17 cellular contexts compared by ENCODE assay signal in the genomic region with DNA sequence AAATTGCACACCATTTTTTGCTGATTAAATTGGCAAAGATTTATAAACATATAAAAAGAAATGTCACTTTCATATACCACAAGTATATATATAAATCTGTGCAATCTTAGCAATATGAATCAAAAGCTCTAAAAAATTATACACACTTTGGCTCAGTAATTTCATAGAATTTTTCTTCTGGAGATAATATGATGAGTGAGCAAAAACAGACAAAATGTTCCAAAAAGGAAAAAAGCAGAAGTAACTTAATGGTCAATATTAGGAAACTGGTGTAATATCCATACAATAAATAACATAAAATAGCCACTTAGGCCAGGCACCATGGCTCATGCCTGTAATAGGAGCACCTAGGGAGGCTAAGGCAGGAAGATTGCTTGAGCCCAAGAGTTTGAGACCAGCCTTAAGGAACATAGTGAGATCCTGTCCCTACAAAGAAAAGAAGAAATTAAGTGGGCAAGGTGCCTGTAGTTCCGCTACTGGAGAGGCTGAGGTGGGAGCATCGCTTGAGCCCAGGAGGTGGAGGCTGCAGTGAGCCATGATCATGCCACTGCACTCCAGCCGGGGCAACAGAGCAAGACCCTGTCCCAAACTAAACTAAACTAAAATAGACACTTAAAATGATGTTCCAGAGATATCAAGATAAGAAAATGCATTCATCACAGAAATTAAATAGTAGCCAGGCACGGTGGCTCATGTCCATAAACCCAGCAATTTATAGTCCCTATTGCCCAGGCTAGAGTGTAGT. TPM values are rescaled to one million over a fixed set of nuclear protein-coding genes. Genes with fewer than 3 reads are reported as not detected.
DNase-seq lines count a peak whose midpoint lies in the region; ATAC-seq, FAIRE-seq and TF ChIP-seq lines count a peak whose summit lies in the region.
"Had no signal": no experiment of that assay in that cellular context is flagged by ENCODE, and none has a peak within 500 bp of the region (broad histone marks: within the 10 kb centered on the region; RNA-seq: fewer than 3 reads in every experiment).

No MANE protein-coding gene starts in this region.

- peak overlapping the region; percentile 95 for H3K27ac ChIP-seq in DND-41 (ENCODE audit: low read length)
- H3K27ac ChIP-seq in HL-60 (replicated peaks): peak overlapping the region; percentile 69
- H3K27ac ChIP-seq in K562 (ENCODE audit: extremely low read depth, low read depth, low read length): no peak overlapping the region
- H3K27ac ChIP-seq in colonic mucosa: no peak overlapping the region
- no peak overlapping the region for H3K27ac ChIP-seq in sigmoid colon
- H3K27ac ChIP-seq: C4-2B had no signal

- no peak for FAIRE-seq in K562 (lab: Jason Lieb, UNC)
- FAIRE-seq: A204.1, D721Med, H1 had no signal

- no peak for TF ChIP-seq RAD21 in K562 (CRISPR knock-in tag; conservative IDR thresholded peaks at IDR 0.05 in 1 of 2, IDR thresholded peaks at IDR 0.05 in 1 of 2)

- H2AFZ ChIP-seq in DND-41 (ENCODE audit: low read depth, low read length) (no peak overlapping the region), K562 (ENCODE audit: low read depth, low read length) (no peak overlapping the region)

- no peak overlapping the region for H3K4me2 ChIP-seq in DND-41 (ENCODE audit: insufficient read depth, low read length)
- no peak overlapping the region for H3K4me2 ChIP-seq in K562 (ENCODE audit: insufficient read depth, low read length)

- WGBS in K562 (ENCODE audit: insufficient coverage, low coverage, missing lambda C conversion rate): 78% methylated on average over 3 of the region's 4 CpGs
- WGBS in sigmoid colon, 2 donors: 92 to 93% methylated on average over 4 of the region's 4 CpGs

- TF ChIP-seq CTCF in DND-41 (IDR thresholded peaks at IDR 0.05; ENCODE audit: borderline replicate concordance, extremely low read depth, low read length, poor library complexity, severe bottlenecking): no peak
- no peak for TF ChIP-seq CTCF in HL-60 (IDR thresholded peaks at IDR 0.05; ENCODE audit: insufficient read depth, low read length)
- no peak for TF ChIP-seq CTCF in K562 (IDR thresholded peaks at IDR 0.05 in 2 of 3, conservative IDR thresholded peaks at IDR 0.05 in 1 of 3; ENCODE audit: insufficient read depth in 2 of 3, low read depth in 1 of 3, low read length in 3 of 3)
- TF ChIP-seq CTCF in colonic mucosa (IDR thresholded peaks at IDR 0.05): no peak
- TF ChIP-seq CTCF in sigmoid colon (IDR thresholded peaks at IDR 0.05): no peak

- H3K9me3 ChIP-seq in DND-41 (ENCODE audit: insufficient read depth, low read length, severe bottlenecking) (no peaks in the 10 kb centered on the region), K562 (replicated peaks; ENCODE audit: control insufficient read depth, insufficient read depth, low read depth, low read length) (no peaks in the 10 kb centered on the region), colonic mucosa (no peaks in the 10 kb centered on the region), sigmoid colon (no peaks in the 10 kb centered on the region)
- H3K9me3 ChIP-seq: Caco-2 had no signal

- H3K4me1 ChIP-seq in DND-41 (ENCODE audit: insufficient read depth, low read length) (peaks cover 96% of the 10 kb centered on the region), K562 (replicated peaks in 1 of 2; ENCODE audit: control insufficient read depth in 2 of 2, insufficient read depth in 2 of 2, low read length in 2 of 2) (peaks cover 0 to 5% of the 10 kb centered on the region in 2 experiments; a peak in 3 of 5 replicates), colonic mucosa (no peaks in the 10 kb centered on the region), sigmoid colon (no peaks in the 10 kb centered on the region)
- H3K4me1 ChIP-seq: Caco-2 had no signal

- H3K9ac ChIP-seq in DND-41 (ENCODE audit: low read depth, low read length): peak overlapping the region; percentile 57; the same call in 1 of the 2 replicates
- no peak overlapping the region for H3K9ac ChIP-seq in K562 (ENCODE audit: insufficient read depth in 1 of 2, low read depth in 2 of 2, low read length in 2 of 2)
- H3K9ac ChIP-seq in colonic mucosa (ENCODE audit: low read depth in 2 of 2, low read length in 2 of 2): no peak overlapping the region

- DNase-seq in DND-41 (no peak), HL-60 (ENCODE audit: low read depth in 1 of 2, low spot score in 1 of 2) (no peak), NAMALWA (ENCODE audit: low spot score) (peak; percentile 15), K562 (ENCODE audit: extremely low read depth in 1 of 4, low spot score in 3 of 4) (no peak), colonic mucosa (no peak), sigmoid colon (no peak)
- DNase-seq in activated CD4-positive, alpha-beta T cell treated with anti-CD3 and anti-CD28 coated beads, Interleukin-2, amount 50 U/mL, for 1 hour: no peak
- DNase-seq: AML-193; Caco-2; CD4-positive, alpha-beta T cell; GF-D8; H9; KBM-7 had no signal

- H3K27me3 ChIP-seq in DND-41 (ENCODE audit: insufficient read depth, low read length, poor library complexity) (no peaks in the 10 kb centered on the region), HL-60 (ENCODE audit: insufficient read depth, poor library complexity, severe bottlenecking) (no peaks in the 10 kb centered on the region), K562 (ENCODE audit: control insufficient read depth in 2 of 2, insufficient read depth in 2 of 2, low read length in 2 of 2) (no peaks in the 10 kb centered on the region), colonic mucosa (no peaks in the 10 kb centered on the region), sigmoid colon (no peaks in the 10 kb centered on the region)

- POLR2A ChIA-PET in K562 (lab: Yijun Ruan, JAX): no interaction called here

- no peak overlapping the region for H3K4me3 ChIP-seq in DND-41 (ENCODE audit: low read depth in 1 of 2, low read length in 2 of 2)
- H3K4me3 ChIP-seq in HL-60 (replicated peaks; ENCODE audit: insufficient read depth, low read length): no peak overlapping the region
- no peak overlapping the region for H3K4me3 ChIP-seq in K562
- H3K4me3 ChIP-seq in colonic mucosa: no peak overlapping the region
- H3K4me3 ChIP-seq in sigmoid colon: no peak overlapping the region

- TF ChIP-seq EP300 in K562 (IDR thresholded peaks at IDR 0.05; ENCODE audit: low read length) (no peak), sigmoid colon (IDR thresholded peaks at IDR 0.05) (no peak)

- H3K36me3 ChIP-seq in DND-41 (ENCODE audit: insufficient read depth, low read length) (peaks cover 2% of the 10 kb centered on the region; the same call in 1 of the 2 replicates), K562 (ENCODE audit: control insufficient read depth, insufficient read depth, low read length) (no peaks in the 10 kb centered on the region), colonic mucosa (no peaks in the 10 kb centered on the region), sigmoid colon (no peaks in the 10 kb centered on the region)

- ATAC-seq in DND-41 (ENCODE audit: insufficient read depth, low read depth) (no peak), K562 (no peak)

- no peak for TF ChIP-seq POLR2A in K562 (conservative IDR thresholded peaks at IDR 0.05)
- TF ChIP-seq POLR2A in sigmoid colon (IDR thresholded peaks at IDR 0.05): no peak

- intact Hi-C loops in K562 (cut with micrococcal nuclease): no loop called here
- intact Hi-C loops in colonic mucosa (cut with DNase I): no loop called here
- intact Hi-C loops in sigmoid colon (cut with DNase I): no loop called here

- no TSS peak for BruUV-seq in K562 (replicated peaks; lab: Mats Ljungman, UMichigan)

- CTCF ChIA-PET in K562 (lab: Yijun Ruan, JAX; ENCODE audit: low intra/inter-chr PET ratio): no interaction called here

- in situ Hi-C loops in K562 (cut with MboI): no loop called here

- peaks cover 63% of the 10 kb centered on the region for H3K79me2 ChIP-seq in DND-41 (ENCODE audit: insufficient read depth, low read length)
- no peaks in the 10 kb centered on the region for H3K79me2 ChIP-seq in K562 (ENCODE audit: control insufficient read depth, insufficient read depth, low read length)

- H3K9me1 ChIP-seq in K562 (ENCODE audit: control insufficient read depth, insufficient read depth, low read length): no peaks in the 10 kb centered on the region

- H4K20me1 ChIP-seq in DND-41 (ENCODE audit: insufficient read depth, low read length): no peaks in the 10 kb centered on the region
- no peaks in the 10 kb centered on the region for H4K20me1 ChIP-seq in K562 (replicated peaks; ENCODE audit: control insufficient read depth, insufficient read depth, low read length)

TF ChIP-seq in K562, 482 proteins besides CTCF, POLR2A, EP300 and RAD21 (continues in another document):
- TF ChIP-seq KLF10 (CRISPR knock-in tag; IDR thresholded peaks at IDR 0.05) (no peak), HDAC3 (IDR thresholded peaks at IDR 0.05; ENCODE audit: borderline replicate concordance, partially characterized antibody) (no peak), ZNF408 (CRISPR knock-in tag; IDR thresholded peaks at IDR 0.05; ENCODE audit: low read depth) (no peak), XRCC4 (IDR thresholded peaks at IDR 0.05; ENCODE audit: extremely low read depth, insufficient read depth, insufficient read length) (no peak), MAFF (IDR thresholded peaks at IDR 0.05; ENCODE audit: low read length) (peak; percentile 76), MTF1 (CRISPR knock-in tag; IDR thresholded peaks at IDR 0.05; ENCODE audit: borderline replicate concordance) (no peak)

RNA-seq across cellular contexts. Expression of gene TFDP2, which starts 52.1 kb away (rescaled TPM):
- total RNA-seq in K562 (2011; cell fraction: chromatin; rRNA removed; ENCODE audit: low replicate concordance): 61.9 and 200 TPM in 2 replicates
- total RNA-seq in K562 (2011; cell fraction: nucleolus; rRNA removed): 25.8 and 27.7 TPM in 2 replicates
- 45.5 and 66.3 TPM in 2 replicates for total RNA-seq in K562 (2011; cell fraction: nucleoplasm; rRNA removed)
- total RNA-seq in K562 (2014; rRNA removed) (99.8 and 119 TPM in 2 replicates), K562 (2014; rRNA removed; fragmentation: Illumina TruSeq; extraction: Trizol) (126 and 158 TPM in 2 replicates), K562 (2015; rRNA removed; fragmentation: Illumina TruSeq; extraction: Trizol) (98.5 and 109 TPM in 2 replicates), K562 (2021) (95.6 and 97.6 TPM in 2 replicates), colonic mucosa (10 to 100 TPM; 33.6 to 42.7 TPM), sigmoid colon (10 to 100 TPM; 52.3 to 74.8 (median 61.4) TPM)
- polyA plus RNA-seq in K562 (2011; rRNA removed) (127 and 179 TPM in 2 replicates), K562 (2014; fragmentation: Illumina TruSeq; extraction: Trizol) (121 and 160 TPM in 2 replicates), K562 (2014; fragmentation: Nextera tagmentation; extraction: Ambion mirVana) (100 to 1,000 TPM; 132 to 166 TPM), K562 (2014; rRNA removed) (82.9 and 119 TPM in 2 replicates), sigmoid colon (10 to 100 TPM; 14.3 to 16.8 (median 15.7) TPM)
- 39.6 and 64.3 TPM in 2 replicates for polyA plus RNA-seq in K562 (2011; cell fraction: cytosol; rRNA removed)
- polyA plus RNA-seq in K562 (2011; cell fraction: nucleus; rRNA removed): 38.0 and 64.1 TPM in 2 replicates
- 54.6 and 70.7 TPM in 2 replicates for polyA plus RNA-seq in K562 (2012)
- polyA minus RNA-seq in K562 (2011; rRNA and poly(A)+ RNA removed): 73.8 and 88.9 TPM in 2 replicates
- 17.8 and 27.1 TPM in 2 replicates for polyA minus RNA-seq in K562 (2011; cell fraction: cytosol; rRNA and poly(A)+ RNA removed)
- 19.3 and 30.1 TPM in 2 replicates for polyA minus RNA-seq in K562 (2011; cell fraction: nucleus; rRNA and poly(A)+ RNA removed)

Comparison
In these comparisons a context has a peak if more than half of its experiments do, and no peak if none do; other contexts are left out.
1. H3K27ac ChIP-seq: peak in DND-41 (single experiment) and HL-60 (single experiment); none in K562 (single experiment), colonic mucosa (single experiment) and sigmoid colon (0 of 4).